12 cellular contexts compared by ENCODE assay signal in genomic region chr3:178097576-178097975, GRCh38.
DNase-seq lines count a peak whose midpoint lies in the region; ATAC-seq, FAIRE-seq and TF ChIP-seq lines count a peak whose summit lies in the region.
"Had no signal": no experiment of that assay in that cellular context is flagged by ENCODE, and none has a peak within 500 bp of the region (broad histone marks: within the 10 kb centered on the region; RNA-seq: fewer than 3 reads in every experiment).

No MANE protein-coding gene starts in this region.

- TF ChIP-seq CTCF in mammary epithelial cell (conservative IDR thresholded peaks at IDR 0.05 in 1 of 2, IDR thresholded peaks at IDR 0.05 in 1 of 2; ENCODE audit: extremely low read depth in 1 of 2, insufficient read depth in 1 of 2, low read depth in 1 of 2, low read length in 2 of 2) (no peak), left lung (IDR thresholded peaks at IDR 0.05) (no peak)

- ATAC-seq in Right ventricle myocardium inferior: peak; percentile 97
- ATAC-seq in left lung: peak; percentile 66
- ATAC-seq in aorta (ENCODE audit: low FRiP score): peak; percentile 52

- dilution Hi-C loops in mammary epithelial cell (cut with HindIII; ENCODE audit: low sequenced_read_pairs): no loop called here

- no peaks in the 10 kb centered on the region for H4K20me1 ChIP-seq in mammary epithelial cell (ENCODE audit: insufficient read depth, low read length)
- H4K20me1 ChIP-seq: BLaER1 treated with 17β-estradiol and CSF1 and Interleukin-3, amounts not matched to agents 10 nM and 100 nM had no signal

- H3K4me2 ChIP-seq in mammary epithelial cell (ENCODE audit: insufficient read depth, low read depth, low read length): no peak overlapping the region
- H3K4me2 ChIP-seq: BLaER1 treated with 17β-estradiol and CSF1 and Interleukin-3, amounts not matched to agents 10 nM and 100 nM had no signal

- in situ Hi-C loops in mammary epithelial cell (cut with MboI; ENCODE audit: low sequenced_read_pairs in 2 of 2): no loop called here
- in situ Hi-C loops in ACHN (cut with HindIII; ENCODE audit: low pct_ligation_motif_present, low pct_unique_long_range_greater_than_20kb, low sequenced_read_pairs): no loop called here

- no peaks in the 10 kb centered on the region for H3K36me3 ChIP-seq in mammary epithelial cell (ENCODE audit: insufficient read depth, low read length)
- H3K36me3 ChIP-seq in left lung: no peaks in the 10 kb centered on the region
- H3K36me3 ChIP-seq in aorta (ENCODE audit: control insufficient read depth in 1 of 2, insufficient read depth in 2 of 2, low read length in 1 of 2): no peaks in the 10 kb centered on the region
- H3K36me3 ChIP-seq: BLaER1 treated with 17β-estradiol and CSF1 and Interleukin-3, amounts not matched to agents 10 nM and 100 nM had no signal

- BruUV-seq in mammary epithelial cell (replicated peaks; lab: Mats Ljungman, UMichigan): no TSS peak

- H3K27ac ChIP-seq in mammary epithelial cell (ENCODE audit: insufficient read depth, low read depth, low read length): no peak overlapping the region
- H3K27ac ChIP-seq in left lung: no peak overlapping the region
- no peak overlapping the region for H3K27ac ChIP-seq in aorta (ENCODE audit: low read depth in 1 of 2, low read length in 2 of 2)
- H3K27ac ChIP-seq: BLaER1 treated with 17β-estradiol and CSF1 and Interleukin-3, amounts not matched to agents 10 nM and 100 nM had no signal

- no peak for FAIRE-seq in HTR-8/SVneo (lab: Jason Lieb, UNC)

- 22% methylated on average over 1 of the region's 1 CpG for WGBS in mammary epithelial cell (ENCODE audit: low coverage, missing lambda C conversion rate)
- WGBS in aorta, 2 donors: 81 to 85% methylated on average over 1 of the region's 1 CpG

- H3K4me3 ChIP-seq in mammary epithelial cell (replicated peaks in 1 of 3; ENCODE audit: insufficient read depth in 1 of 3, low read depth in 2 of 3, low read length in 3 of 3) (no peak overlapping the region), left lung (no peak overlapping the region), aorta (ENCODE audit: low read length in 2 of 2) (no peak overlapping the region)
- H3K4me3 ChIP-seq: BLaER1 treated with 17β-estradiol and CSF1 and Interleukin-3, amounts not matched to agents 10 nM and 100 nM had no signal

- H3K27me3 ChIP-seq in mammary epithelial cell (ENCODE audit: insufficient read depth, low read length): no peaks in the 10 kb centered on the region
- no peaks in the 10 kb centered on the region for H3K27me3 ChIP-seq in left lung
- H3K27me3 ChIP-seq in aorta (ENCODE audit: control insufficient read depth in 1 of 2, insufficient read depth in 2 of 2, low read length in 1 of 2): no peaks in the 10 kb centered on the region
- H3K27me3 ChIP-seq: BLaER1 treated with 17β-estradiol and CSF1 and Interleukin-3, amounts not matched to agents 10 nM and 100 nM had no signal

- H3K4me1 ChIP-seq in mammary epithelial cell (ENCODE audit: insufficient read depth, low read length) (peaks cover 4% of the 10 kb centered on the region), left lung (no peaks in the 10 kb centered on the region), aorta (ENCODE audit: control insufficient read depth in 1 of 2, insufficient read depth in 2 of 2, low read length in 2 of 2) (no peaks in the 10 kb centered on the region)
- H3K4me1 ChIP-seq: BLaER1 treated with 17β-estradiol and CSF1 and Interleukin-3, amounts not matched to agents 10 nM and 100 nM had no signal

- H2AFZ ChIP-seq in mammary epithelial cell (ENCODE audit: low read depth, low read length): no peak overlapping the region

- DNase-seq in Right ventricle myocardium inferior (ENCODE audit: missing footprints) (no peak), cardiac septum (ENCODE audit: low spot score) (no peak), mammary epithelial cell (peak; percentile 34), left lung (no peak), aorta (no peak), NCI-H1930 (lab: John Stamatoyannopoulos, UW) (no peak), HTR-8/SVneo (ENCODE audit: insufficient read length, low spot score) (no peak), ACHN (no peak)
- DNase-seq: activated B cell treated with CpG ODN at 0.5 μM for 24 hours; NCI-H1417 treated with DMSO at 0.1 percent for 48 hours; stimulated activated CD4-positive, alpha-beta T cell treated with anti-CD3 and anti-CD28 coated beads, Interleukin-4, amount 100 ng/mL, for 4 hours had no signal

- H3K9me3 ChIP-seq in mammary epithelial cell (replicated peaks; ENCODE audit: insufficient read depth, low read length) (no peaks in the 10 kb centered on the region), left lung (peaks cover 0 to 17% of the 10 kb centered on the region in 2 donors), aorta (ENCODE audit: control insufficient read depth, low read length) (no peaks in the 10 kb centered on the region)

- CTCF ChIA-PET in mammary epithelial cell (lab: Charles Lee; ENCODE audit: low non-redundant PET): no interaction called here

- no peak overlapping the region for H3K9ac ChIP-seq in mammary epithelial cell (ENCODE audit: insufficient read depth, low read length)
- H3K9ac ChIP-seq: BLaER1 treated with 17β-estradiol and CSF1 and Interleukin-3, amounts not matched to agents 10 nM and 100 nM had no signal

- intact Hi-C loops in Right ventricle myocardium inferior (cut with DNase I): no loop called here
- intact Hi-C loops in cardiac septum (cut with DNase I): no loop called here
- intact Hi-C loops in mammary epithelial cell (cut with micrococcal nuclease): no loop called here
- intact Hi-C loops in left lung (cut with DNase I): no loop called here
- intact Hi-C loops in aorta (cut with DNase I): no loop called here

- H3K79me2 ChIP-seq in mammary epithelial cell (ENCODE audit: insufficient read depth, low read length): no peaks in the 10 kb centered on the region
